ENCODE assay signal across 1 cellular context in the genomic region with DNA sequence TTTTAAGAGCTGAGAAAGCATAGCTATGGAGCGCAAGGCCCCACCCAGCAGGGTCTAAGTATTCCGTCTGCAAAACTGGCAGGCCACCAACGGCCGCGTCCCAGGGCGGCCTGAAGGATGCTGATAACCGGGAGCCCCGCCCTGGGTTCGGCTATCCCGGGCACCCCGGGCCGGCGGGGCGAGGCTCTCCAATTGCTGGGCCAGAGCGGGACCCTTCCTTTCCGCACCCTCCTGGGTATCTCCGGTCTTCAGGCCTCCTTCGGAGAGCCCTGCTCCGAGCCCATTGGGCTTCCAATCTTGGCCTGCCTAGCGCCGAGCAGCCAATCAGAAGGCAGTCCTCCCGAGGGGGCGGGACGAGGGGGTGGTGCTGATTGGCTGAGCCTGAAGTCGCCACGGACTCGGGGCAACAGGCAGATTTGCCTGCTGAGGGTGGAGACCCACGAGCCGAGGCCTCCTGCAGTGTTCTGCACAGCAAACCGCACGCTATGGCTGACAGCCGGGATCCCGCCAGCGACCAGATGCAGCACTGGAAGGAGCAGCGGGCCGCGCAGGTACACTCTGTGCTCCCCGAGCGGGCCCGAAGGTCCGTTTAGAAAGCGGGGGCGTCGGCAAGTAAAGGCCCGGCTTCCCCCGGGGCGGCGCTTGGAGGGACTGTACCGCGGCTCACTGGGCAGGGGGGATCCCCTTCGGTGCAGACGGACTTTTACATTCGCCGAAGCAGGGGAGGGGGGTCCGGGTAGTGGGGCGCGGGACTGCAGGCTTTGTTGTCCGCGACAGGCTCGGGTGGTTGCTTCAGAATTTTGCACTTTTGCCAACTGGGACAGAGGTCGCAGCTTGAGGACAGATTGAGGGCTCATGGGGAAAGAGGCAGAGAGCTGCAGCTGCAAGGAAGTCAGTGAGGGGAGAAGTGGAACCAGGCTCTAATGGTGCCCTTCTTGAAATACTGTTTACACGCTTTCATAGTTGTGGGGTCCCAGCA.
A peak's percentile ranks its signal among the peaks of the same experiment; 100 is the strongest.
TF ChIP-seq lines count a peak whose summit lies in the region.

Gene CAT (plus strand): TSS at position 406 of the 979 bp plus-strand sequence. CDS start 80 bp downstream, at position 486.

TF ChIP-seq in K562, 482 proteins besides CTCF, POLR2A, EP300 and RAD21 (continued from another document and continues in another):
- TF ChIP-seq PREB (CRISPR knock-in tag; IDR thresholded peaks at IDR 0.05) (no peak), KLF13 (tag; IDR thresholded peaks at IDR 0.05; ENCODE audit: borderline replicate concordance, low read depth) (no peak), KLF1 (tag; IDR thresholded peaks at IDR 0.05) (peak; percentile 90), CTCFL (IDR thresholded peaks at IDR 0.05; ENCODE audit: borderline replicate concordance, insufficient read depth, low read depth, low read length, poor library complexity, severe bottlenecking) (no peak), ZNF134 (CRISPR knock-in tag; conservative IDR thresholded peaks at IDR 0.05) (peak; percentile 57), ZBTB8A (IDR thresholded peaks at IDR 0.05; ENCODE audit: partially characterized antibody) (no peak), AFF4 (CRISPR knock-in tag; IDR thresholded peaks at IDR 0.05) (0 out of 2 replicates have a peak, but pooled peaks have one; percentile 25), SRF (CRISPR knock-in tag; IDR thresholded peaks at IDR 0.05) (peak in 1 of 2 experiments; percentile 76; a peak in 3 of 4 replicates), SLC30A9 (CRISPR knock-in tag; IDR thresholded peaks at IDR 0.05) (no peak), ZNF121 (CRISPR knock-in tag; conservative IDR thresholded peaks at IDR 0.05) (no peak), POLR3G (IDR thresholded peaks at IDR 0.05; ENCODE audit: extremely low read depth, insufficient read length, insufficient replicate concordance) (no peak), JUNB (CRISPR knock-in tag; conservative IDR thresholded peaks at IDR 0.05) (no peak), ZNF695 (CRISPR knock-in tag; IDR thresholded peaks at IDR 0.05) (no peak), ZFP36 (IDR thresholded peaks at IDR 0.05; ENCODE audit: low read depth, low read length, partially characterized antibody) (no peak), LCOR (CRISPR knock-in tag; IDR thresholded peaks at IDR 0.05) (peak; percentile 4; the same call in 1 of the 2 replicates), BRD9 (IDR thresholded peaks at IDR 0.05; ENCODE audit: low read depth, partially characterized antibody) (peak; percentile 38), ZNF224 (CRISPR knock-in tag; IDR thresholded peaks at IDR 0.05) (no peak), HMBOX1 (IDR thresholded peaks at IDR 0.05) (no peak), ZNF23 (CRISPR knock-in tag; IDR thresholded peaks at IDR 0.05) (no peak)
- TF ChIP-seq, protein P1, sequence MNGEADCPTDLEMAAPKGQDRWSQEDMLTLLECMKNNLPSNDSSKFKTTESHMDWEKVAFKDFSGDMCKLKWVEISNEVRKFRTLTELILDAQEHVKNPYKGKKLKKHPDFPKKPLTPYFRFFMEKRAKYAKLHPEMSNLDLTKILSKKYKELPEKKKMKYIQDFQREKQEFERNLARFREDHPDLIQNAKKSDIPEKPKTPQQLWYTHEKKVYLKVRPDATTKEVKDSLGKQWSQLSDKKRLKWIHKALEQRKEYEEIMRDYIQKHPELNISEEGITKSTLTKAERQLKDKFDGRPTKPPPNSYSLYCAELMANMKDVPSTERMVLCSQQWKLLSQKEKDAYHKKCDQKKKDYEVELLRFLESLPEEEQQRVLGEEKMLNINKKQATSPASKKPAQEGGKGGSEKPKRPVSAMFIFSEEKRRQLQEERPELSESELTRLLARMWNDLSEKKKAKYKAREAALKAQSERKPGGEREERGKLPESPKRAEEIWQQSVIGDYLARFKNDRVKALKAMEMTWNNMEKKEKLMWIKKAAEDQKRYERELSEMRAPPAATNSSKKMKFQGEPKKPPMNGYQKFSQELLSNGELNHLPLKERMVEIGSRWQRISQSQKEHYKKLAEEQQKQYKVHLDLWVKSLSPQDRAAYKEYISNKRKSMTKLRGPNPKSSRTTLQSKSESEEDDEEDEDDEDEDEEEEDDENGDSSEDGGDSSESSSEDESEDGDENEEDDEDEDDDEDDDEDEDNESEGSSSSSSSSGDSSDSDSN (IDR thresholded peaks at IDR 0.05; ENCODE audit: borderline replicate concordance in 1 of 2, low read depth in 2 of 2, low read length in 2 of 2) = peak; percentile 95; a peak in 3 of 4 replicates
- TF ChIP-seq, protein P2, sequence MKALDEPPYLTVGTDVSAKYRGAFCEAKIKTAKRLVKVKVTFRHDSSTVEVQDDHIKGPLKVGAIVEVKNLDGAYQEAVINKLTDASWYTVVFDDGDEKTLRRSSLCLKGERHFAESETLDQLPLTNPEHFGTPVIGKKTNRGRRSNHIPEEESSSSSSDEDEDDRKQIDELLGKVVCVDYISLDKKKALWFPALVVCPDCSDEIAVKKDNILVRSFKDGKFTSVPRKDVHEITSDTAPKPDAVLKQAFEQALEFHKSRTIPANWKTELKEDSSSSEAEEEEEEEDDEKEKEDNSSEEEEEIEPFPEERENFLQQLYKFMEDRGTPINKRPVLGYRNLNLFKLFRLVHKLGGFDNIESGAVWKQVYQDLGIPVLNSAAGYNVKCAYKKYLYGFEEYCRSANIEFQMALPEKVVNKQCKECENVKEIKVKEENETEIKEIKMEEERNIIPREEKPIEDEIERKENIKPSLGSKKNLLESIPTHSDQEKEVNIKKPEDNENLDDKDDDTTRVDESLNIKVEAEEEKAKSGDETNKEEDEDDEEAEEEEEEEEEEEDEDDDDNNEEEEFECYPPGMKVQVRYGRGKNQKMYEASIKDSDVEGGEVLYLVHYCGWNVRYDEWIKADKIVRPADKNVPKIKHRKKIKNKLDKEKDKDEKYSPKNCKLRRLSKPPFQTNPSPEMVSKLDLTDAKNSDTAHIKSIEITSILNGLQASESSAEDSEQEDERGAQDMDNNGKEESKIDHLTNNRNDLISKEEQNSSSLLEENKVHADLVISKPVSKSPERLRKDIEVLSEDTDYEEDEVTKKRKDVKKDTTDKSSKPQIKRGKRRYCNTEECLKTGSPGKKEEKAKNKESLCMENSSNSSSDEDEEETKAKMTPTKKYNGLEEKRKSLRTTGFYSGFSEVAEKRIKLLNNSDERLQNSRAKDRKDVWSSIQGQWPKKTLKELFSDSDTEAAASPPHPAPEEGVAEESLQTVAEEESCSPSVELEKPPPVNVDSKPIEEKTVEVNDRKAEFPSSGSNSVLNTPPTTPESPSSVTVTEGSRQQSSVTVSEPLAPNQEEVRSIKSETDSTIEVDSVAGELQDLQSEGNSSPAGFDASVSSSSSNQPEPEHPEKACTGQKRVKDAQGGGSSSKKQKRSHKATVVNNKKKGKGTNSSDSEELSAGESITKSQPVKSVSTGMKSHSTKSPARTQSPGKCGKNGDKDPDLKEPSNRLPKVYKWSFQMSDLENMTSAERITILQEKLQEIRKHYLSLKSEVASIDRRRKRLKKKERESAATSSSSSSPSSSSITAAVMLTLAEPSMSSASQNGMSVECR (CRISPR knock-in tag; IDR thresholded peaks at IDR 0.05) = peak; percentile 91
- TF ChIP-seq, protein P3, sequence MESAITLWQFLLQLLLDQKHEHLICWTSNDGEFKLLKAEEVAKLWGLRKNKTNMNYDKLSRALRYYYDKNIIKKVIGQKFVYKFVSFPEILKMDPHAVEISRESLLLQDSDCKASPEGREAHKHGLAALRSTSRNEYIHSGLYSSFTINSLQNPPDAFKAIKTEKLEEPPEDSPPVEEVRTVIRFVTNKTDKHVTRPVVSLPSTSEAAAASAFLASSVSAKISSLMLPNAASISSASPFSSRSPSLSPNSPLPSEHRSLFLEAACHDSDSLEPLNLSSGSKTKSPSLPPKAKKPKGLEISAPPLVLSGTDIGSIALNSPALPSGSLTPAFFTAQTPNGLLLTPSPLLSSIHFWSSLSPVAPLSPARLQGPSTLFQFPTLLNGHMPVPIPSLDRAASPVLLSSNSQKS (CRISPR knock-in tag; IDR thresholded peaks at IDR 0.05) = no peak
- TF ChIP-seq, protein P4, sequence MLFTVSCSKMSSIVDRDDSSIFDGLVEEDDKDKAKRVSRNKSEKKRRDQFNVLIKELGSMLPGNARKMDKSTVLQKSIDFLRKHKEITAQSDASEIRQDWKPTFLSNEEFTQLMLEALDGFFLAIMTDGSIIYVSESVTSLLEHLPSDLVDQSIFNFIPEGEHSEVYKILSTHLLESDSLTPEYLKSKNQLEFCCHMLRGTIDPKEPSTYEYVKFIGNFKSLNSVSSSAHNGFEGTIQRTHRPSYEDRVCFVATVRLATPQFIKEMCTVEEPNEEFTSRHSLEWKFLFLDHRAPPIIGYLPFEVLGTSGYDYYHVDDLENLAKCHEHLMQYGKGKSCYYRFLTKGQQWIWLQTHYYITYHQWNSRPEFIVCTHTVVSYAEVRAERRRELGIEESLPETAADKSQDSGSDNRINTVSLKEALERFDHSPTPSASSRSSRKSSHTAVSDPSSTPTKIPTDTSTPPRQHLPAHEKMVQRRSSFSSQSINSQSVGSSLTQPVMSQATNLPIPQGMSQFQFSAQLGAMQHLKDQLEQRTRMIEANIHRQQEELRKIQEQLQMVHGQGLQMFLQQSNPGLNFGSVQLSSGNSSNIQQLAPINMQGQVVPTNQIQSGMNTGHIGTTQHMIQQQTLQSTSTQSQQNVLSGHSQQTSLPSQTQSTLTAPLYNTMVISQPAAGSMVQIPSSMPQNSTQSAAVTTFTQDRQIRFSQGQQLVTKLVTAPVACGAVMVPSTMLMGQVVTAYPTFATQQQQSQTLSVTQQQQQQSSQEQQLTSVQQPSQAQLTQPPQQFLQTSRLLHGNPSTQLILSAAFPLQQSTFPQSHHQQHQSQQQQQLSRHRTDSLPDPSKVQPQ (CRISPR knock-in tag; IDR thresholded peaks at IDR 0.05; ENCODE audit: borderline replicate concordance) = no peak
